ENCODE assay signal across 9 cellular contexts in the genomic region with DNA sequence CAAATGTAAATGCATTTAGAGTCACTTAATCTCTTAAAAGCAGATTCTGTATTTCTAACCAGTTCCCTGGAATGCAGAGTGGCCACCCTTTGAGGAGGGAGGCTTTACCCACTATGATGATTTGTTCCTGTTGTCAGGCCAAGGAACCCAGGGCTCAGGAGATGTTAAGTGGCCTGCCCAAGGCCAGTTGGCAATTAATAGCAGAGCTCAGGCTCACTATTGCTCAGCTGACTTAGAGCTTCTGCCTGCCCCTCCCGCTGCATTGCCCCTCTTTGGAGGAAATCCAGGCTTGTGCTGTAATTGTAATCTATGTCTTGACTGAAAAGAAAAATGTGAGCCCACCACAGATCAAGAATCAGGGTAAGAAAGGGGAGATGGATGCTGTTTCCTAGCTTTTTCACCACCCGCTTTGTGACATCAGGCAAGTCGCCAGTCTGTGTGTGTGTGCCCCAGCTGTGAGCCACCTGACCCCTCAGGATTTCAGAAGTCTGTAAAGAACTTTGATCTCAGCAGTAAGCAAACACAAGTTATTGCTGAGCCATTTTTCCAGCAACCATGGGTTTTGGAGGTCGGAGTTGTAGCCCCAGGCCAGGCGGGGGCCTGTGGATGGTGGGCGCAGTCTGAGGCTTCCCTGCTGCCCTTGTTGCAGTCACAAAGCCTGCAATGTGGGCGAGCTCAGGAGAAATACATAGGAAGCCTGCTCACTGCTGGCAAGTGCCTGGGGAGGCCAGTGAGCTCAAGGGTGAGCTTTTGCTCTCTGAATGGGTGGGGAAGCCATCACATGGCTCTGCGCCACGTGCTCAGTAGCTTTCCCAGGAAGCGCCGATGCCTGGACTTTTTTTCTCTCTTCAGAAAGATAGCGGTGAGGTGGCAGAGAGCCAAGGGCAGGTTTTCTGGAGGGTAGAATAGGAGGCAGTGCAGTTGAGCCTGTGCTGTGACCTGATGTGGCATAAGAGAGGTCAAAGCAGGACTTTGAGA. TPM values are rescaled to one million over a fixed set of nuclear protein-coding genes. Genes with fewer than 3 reads are reported as not detected.
DNase-seq lines count a peak whose midpoint lies in the region; ATAC-seq, FAIRE-seq and TF ChIP-seq lines count a peak whose summit lies in the region.
"Had no signal": no experiment of that assay in that cellular context is flagged by ENCODE, and none has a peak within 500 bp of the region (broad histone marks: within the 10 kb centered on the region; RNA-seq: fewer than 3 reads in every experiment).

No MANE protein-coding gene starts in this region.

- H3K4me1 Mint-ChIP-seq in H9: peaks cover 70% of the 10 kb centered on the region in 2 experiments

- no peaks in the 10 kb centered on the region; the same call in 1 of the 2 replicates for H3K27me3 Mint-ChIP-seq in H9 (ENCODE audit: low read depth)

- no peak for TF ChIP-seq POLR2A in gastroesophageal sphincter (IDR thresholded peaks at IDR 0.05)

- no peak overlapping the region for H2BK20ac ChIP-seq in H9 (ENCODE audit: low read depth, low read length, poor library complexity, severe bottlenecking)

- no peaks in the 10 kb centered on the region for H3K27me3 ChIP-seq in H9 (ENCODE audit: insufficient read depth, low read length)
- no peaks in the 10 kb centered on the region for H3K27me3 ChIP-seq in OCI-LY1 (ENCODE audit: insufficient read depth, low read length)
- no peaks in the 10 kb centered on the region for H3K27me3 ChIP-seq in small intestine (ENCODE audit: control insufficient read depth in 2 of 2, insufficient read depth in 2 of 2, low read length in 2 of 2)
- peaks cover 16% of the 10 kb centered on the region for H3K27me3 ChIP-seq in gastroesophageal sphincter

- no peaks in the 10 kb centered on the region for H4K20me1 ChIP-seq in H9 (ENCODE audit: control insufficient read depth, insufficient read depth, insufficient read length)
- H4K20me1 ChIP-seq in OCI-LY1 (ENCODE audit: insufficient read depth, low read length): no peaks in the 10 kb centered on the region

- H2BK12ac ChIP-seq in H9 (ENCODE audit: insufficient read length, low read depth, low read length): no peak overlapping the region

- H3K4me1 ChIP-seq in H9 (ENCODE audit: insufficient read depth, low read length): no peaks in the 10 kb centered on the region; the same call in 1 of the 2 replicates
- H3K4me1 ChIP-seq in OCI-LY1 (ENCODE audit: insufficient read depth, low read length, severe bottlenecking): peaks cover 51% of the 10 kb centered on the region
- H3K4me1 ChIP-seq in small intestine (ENCODE audit: control insufficient read depth in 2 of 2, insufficient read depth in 1 of 2, low read depth in 1 of 2, low read length in 1 of 2): peaks cover 13 to 18% of the 10 kb centered on the region in 2 donors
- peaks cover 0 to 66% (median 10%) of the 10 kb centered on the region in 3 donors for H3K4me1 ChIP-seq in gastroesophageal sphincter

- H2BK15ac ChIP-seq in H9 (ENCODE audit: low read depth, low read length): no peak overlapping the region

- H3K14ac ChIP-seq in H9 (ENCODE audit: insufficient read depth, low read length): peak overlapping the region; percentile 8; the same call in 1 of the 2 replicates

- H2AFZ ChIP-seq in H9 (ENCODE audit: low read length) (no peak overlapping the region), OCI-LY1 (ENCODE audit: low read length) (no peak overlapping the region)

- H3K9ac ChIP-seq in H9 (ENCODE audit: extremely low read depth, insufficient read length, low read length) (no peak overlapping the region), OCI-LY1 (ENCODE audit: low read length) (no peak overlapping the region; the same call in 1 of the 2 replicates)

- H3K9me2 ChIP-seq in OCI-LY1 (ENCODE audit: low read depth, low read length): no peaks in the 10 kb centered on the region

- no peak overlapping the region for H3K18ac ChIP-seq in H9 (ENCODE audit: insufficient read length, low read depth, low read length)

- H3K4me3 ChIP-seq in OCI-LY1 (ENCODE audit: low read depth, low read length, poor library complexity, severe bottlenecking): no peak overlapping the region
- H3K4me3 ChIP-seq in small intestine (ENCODE audit: low read depth in 1 of 2, low read length in 2 of 2): no peak overlapping the region
- no peak overlapping the region for H3K4me3 ChIP-seq in gastroesophageal sphincter

- no peak overlapping the region for H2BK5ac ChIP-seq in H9 (ENCODE audit: insufficient read length, low read length)

- no peak for DNase-seq in H9
- DNase-seq in Right ventricle myocardium superior: peak; percentile 64
- DNase-seq in small intestine: peak; percentile 97
- no peak for DNase-seq in ecto neural progenitor cell (ENCODE audit: low spot score)

- H3K56ac ChIP-seq in H9 (ENCODE audit: insufficient read length, low read depth, low read length): no peak overlapping the region

- H3K9me3 ChIP-seq in H9 (ENCODE audit: control insufficient read depth, low read depth, low read length): no peaks in the 10 kb centered on the region
- H3K9me3 ChIP-seq in OCI-LY1 (ENCODE audit: low read length): no peaks in the 10 kb centered on the region
- H3K9me3 ChIP-seq in small intestine (ENCODE audit: control insufficient read depth, low read depth): no peaks in the 10 kb centered on the region
- H3K9me3 ChIP-seq in gastroesophageal sphincter: no peaks in the 10 kb centered on the region
- H3K9me3 ChIP-seq: neutrophil had no signal

- H3F3A ChIP-seq in OCI-LY1 (ENCODE audit: insufficient read depth, low read length): no peaks in the 10 kb centered on the region

- H4K8ac ChIP-seq in H9 (replicated peaks; ENCODE audit: insufficient read length, low read depth, low read length): no peak overlapping the region

- H3K4me2 ChIP-seq in H9 (ENCODE audit: insufficient read depth, insufficient read length, low read length) (no peak overlapping the region), OCI-LY1 (ENCODE audit: low read length) (no peak overlapping the region)

- no peak overlapping the region for H3K23ac ChIP-seq in H9 (ENCODE audit: insufficient read length, low read depth, low read length)

- no peak for TF ChIP-seq EP300 in gastroesophageal sphincter (IDR thresholded peaks at IDR 0.05)

- H3K79me2 ChIP-seq in H9 (ENCODE audit: insufficient read depth, low read length) (peaks cover 40% of the 10 kb centered on the region; the same call in 1 of the 2 replicates), OCI-LY1 (ENCODE audit: insufficient read depth, low read length) (no peaks in the 10 kb centered on the region)

- H4K91ac ChIP-seq in H9 (ENCODE audit: insufficient read length, low read depth, low read length): no peak overlapping the region

- intact Hi-C loops in Right ventricle myocardium superior (cut with DNase I): no loop called here

- H3K27ac ChIP-seq in H9 (ENCODE audit: insufficient read length, low read depth, low read length) (no peak overlapping the region), OCI-LY1 (ENCODE audit: low read depth, low read length, poor library complexity, severe bottlenecking) (peak overlapping the region; percentile 4), small intestine (ENCODE audit: low read depth in 1 of 2, low read length in 1 of 2) (peak overlapping the region; percentile 89 to 92), gastroesophageal sphincter (peak overlapping the region in 2 of 4 donors; percentile 23 to 51)
- H3K27ac ChIP-seq: neutrophil had no signal

- WGBS in H9 (ENCODE audit: extremely low coverage, insufficient read length, low lambda C conversion rate): no CpG with 5 or more reads among the region's 12 CpGs
- 17 to 56% (median 30%) methylated on average over 12 of the region's 12 CpGs for WGBS in small intestine, 3 donors
- 63 to 68% methylated on average over 4 to 6 of the region's 12 CpGs for WGBS in gastroesophageal sphincter (ENCODE audit: low coverage in 1 of 2), 2 donors

- H3K27ac Mint-ChIP-seq in H9: peak overlapping the region in 1 of 3 experiments; percentile 70; a peak in 2 of 7 replicates

- no peak overlapping the region for H4K5ac ChIP-seq in H9 (ENCODE audit: insufficient read length, low read depth, low read length)

- no peak for FAIRE-seq in small intestine (lab: Jason Lieb, UNC)

- no peak overlapping the region; a peak in 1 of 5 replicates for H3K4me3 Mint-ChIP-seq in H9

- H3T11ph ChIP-seq in H9 (ENCODE audit: low read length): no peak overlapping the region

- peaks cover 10% of the 10 kb centered on the region for H3K23me2 ChIP-seq in H9 (ENCODE audit: insufficient read length, low read depth, low read length, poor library complexity, severe bottlenecking)

- no peaks in the 10 kb centered on the region for H3K79me1 ChIP-seq in H9 (ENCODE audit: insufficient read depth, low read depth, low read length, poor library complexity, severe bottlenecking)

- H2BK120ac ChIP-seq in H9 (ENCODE audit: low read depth, low read length, poor library complexity, severe bottlenecking): no peak overlapping the region

- no peak overlapping the region for H2AK5ac ChIP-seq in H9 (ENCODE audit: insufficient read length, low read length)

- ATAC-seq in Right ventricle myocardium superior (ENCODE audit: poor library complexity) (no peak), GM21360 (IDR thresholded peaks at IDR 0.05; ENCODE audit: unreplicated experiment) (no peak), HG03469 (IDR thresholded peaks at IDR 0.05; ENCODE audit: unreplicated experiment) (no peak), gastroesophageal sphincter (no peak)

- no peak overlapping the region for H3K4ac ChIP-seq in H9 (ENCODE audit: low read depth, low read length)

- peaks cover 4 to 26% (median 16%) of the 10 kb centered on the region in 3 experiments; a peak in 6 of 7 replicates for H3K36me3 Mint-ChIP-seq in H9 (ENCODE audit: insufficient read depth in 1 of 3, low read depth in 3 of 3)

- no peaks in the 10 kb centered on the region for H3K9me3 Mint-ChIP-seq in H9

- TF ChIP-seq CTCF in H9 (conservative IDR thresholded peaks at IDR 0.05): no peak
- TF ChIP-seq CTCF in OCI-LY1 (IDR thresholded peaks at IDR 0.05; ENCODE audit: low read length): no peak
- TF ChIP-seq CTCF in gastroesophageal sphincter (IDR thresholded peaks at IDR 0.05): no peak

- H3K36me3 ChIP-seq in OCI-LY1 (ENCODE audit: insufficient read depth, low read length) (no peaks in the 10 kb centered on the region), small intestine (ENCODE audit: control insufficient read depth in 2 of 2, insufficient read depth in 2 of 2, low read length in 2 of 2) (no peaks in the 10 kb centered on the region), gastroesophageal sphincter (no peaks in the 10 kb centered on the region)
- H3K36me3 ChIP-seq: neutrophil had no signal

RNA-seq across cellular contexts. Expression of a gene that starts 6.0 kb away (rescaled TPM):
- 24.1 and 27.1 TPM in 2 replicates for total RNA-seq in H9 (2021)
- total RNA-seq in Right ventricle myocardium superior: 3.3 TPM
- polyA plus RNA-seq in small intestine: 1 to 10 TPM; 6.9 to 9.1 (median 7.8) TPM
- 10 to 100 TPM in 2 of 4 donors, 1 to 10 TPM in 2; 4.0 to 24.0 (median 10.2) TPM for total RNA-seq in gastroesophageal sphincter

Comparison
In these comparisons a context has a peak if more than half of its experiments do, and no peak if none do; other contexts are left out.
1. DNase-seq: peak in Right ventricle myocardium superior (single experiment) and small intestine (single experiment); none in H9 (single experiment) and ecto neural progenitor cell (single experiment).